ENCODE assay signal across 8 cellular contexts in genomic region chr12:54398995-54399793, GRCh38. TPM values are rescaled to one million over a fixed set of nuclear protein-coding genes. Genes with fewer than 3 reads are reported as not detected.
DNase-seq lines count a peak whose midpoint lies in the region; ATAC-seq, FAIRE-seq and TF ChIP-seq lines count a peak whose summit lies in the region.

No MANE protein-coding gene starts in this region.

- H3K27ac Mint-ChIP-seq in activated naive CD4-positive, alpha-beta T cell treated with anti-CD3 and anti-CD28 coated beads, Interleukin-2, amount 50 U/mL, for 72 hours, result peak overlapping the region in 1 of 2 donors; percentile 51

- no peaks in the 10 kb centered on the region for H3K9me3 Mint-ChIP-seq in activated naive CD4-positive, alpha-beta T cell treated with anti-CD3 and anti-CD28 coated beads, Interleukin-2, amount 50 U/mL, for 72 hours

- no peaks in the 10 kb centered on the region for H3K79me2 ChIP-seq in SU-DHL-6 (ENCODE audit: insufficient read depth, low read length)

- no peaks in the 10 kb centered on the region for H3K4me1 ChIP-seq in cardiac muscle cell (ENCODE audit: low read depth)

- no peaks in the 10 kb centered on the region for H3K9me2 ChIP-seq in SU-DHL-6 (replicated peaks; ENCODE audit: insufficient read depth, low read length)

- H3K36me3 ChIP-seq in SU-DHL-6 (ENCODE audit: low read length) (no peaks in the 10 kb centered on the region), cardiac muscle cell (peaks cover 59% of the 10 kb centered on the region)

- TF ChIP-seq CTCF in D721Med (IDR thresholded peaks at IDR 0.05; ENCODE audit: insufficient read depth, missing control alignments), result peak; percentile 99
- peak; percentile 100 for TF ChIP-seq CTCF in NB4 (IDR thresholded peaks at IDR 0.05; ENCODE audit: low read depth, low read length)
- peak; percentile 99 for TF ChIP-seq CTCF in SU-DHL-6 (IDR thresholded peaks at IDR 0.05; ENCODE audit: insufficient read depth, low read length, poor library complexity, severe bottlenecking)
- peak; percentile 100 for TF ChIP-seq CTCF in cardiac muscle cell (IDR thresholded peaks at IDR 0.05; ENCODE audit: low read depth, low read length)

- H3K4me2 ChIP-seq in SU-DHL-6 (ENCODE audit: low read depth, low read length, poor library complexity, severe bottlenecking), result no peak overlapping the region

- no peaks in the 10 kb centered on the region for H3K27me3 ChIP-seq in SU-DHL-6 (ENCODE audit: low read length)
- H3K27me3 ChIP-seq in cardiac muscle cell, result no peaks in the 10 kb centered on the region

- no peak for FAIRE-seq in D721Med (lab: Jason Lieb, UNC)

- H3K36me3 Mint-ChIP-seq in activated naive CD4-positive, alpha-beta T cell treated with anti-CD3 and anti-CD28 coated beads, Interleukin-2, amount 50 U/mL, for 72 hours, result peaks cover 6 to 27% of the 10 kb centered on the region in 2 donors

- H4K20me1 ChIP-seq in SU-DHL-6 (ENCODE audit: low read depth, low read length), result no peaks in the 10 kb centered on the region

- H3K9me3 ChIP-seq in SU-DHL-6 (ENCODE audit: insufficient read depth, low read length), result no peaks in the 10 kb centered on the region
- H3K9me3 ChIP-seq in cardiac muscle cell (ENCODE audit: low read depth), result no peaks in the 10 kb centered on the region

- DNase-seq in D721Med (ENCODE audit: insufficient read length, low spot score) (peak; percentile 87), NB4 (ENCODE audit: low read depth) (peak; percentile 89), cardiac muscle cell (ENCODE audit: low read depth in 1 of 2, low spot score in 1 of 2) (peak; percentile 85 to 90), putamen (ENCODE audit: low spot score) (peak; percentile 79)
- DNase-seq in activated naive CD4-positive, alpha-beta T cell treated with anti-CD3 and anti-CD28 coated beads, Interleukin-2, amount 50 U/mL, for 72 hours (ENCODE audit: low spot score in 2 of 2), result peak; percentile 78 to 93

- ATAC-seq in GM21825 (IDR thresholded peaks at IDR 0.05; ENCODE audit: unreplicated experiment) (peak; percentile 50), HG02840 (IDR thresholded peaks at IDR 0.05; ENCODE audit: low FRiP score, unreplicated experiment) (no peak)
- peak; percentile 84 to 89 for ATAC-seq in activated naive CD4-positive, alpha-beta T cell treated with anti-CD3 and anti-CD28 coated beads, Interleukin-2, amount 50 U/mL, for 72 hours

- no peak overlapping the region for H3K9ac ChIP-seq in SU-DHL-6 (ENCODE audit: low read length)

- H3F3A ChIP-seq in SU-DHL-6 (ENCODE audit: insufficient read depth), result no peaks in the 10 kb centered on the region

- H2AFZ ChIP-seq in SU-DHL-6 (ENCODE audit: low read depth, low read length, severe bottlenecking), result no peak overlapping the region

- H3K27ac ChIP-seq in SU-DHL-6 (ENCODE audit: low read depth, low read length) (no peak overlapping the region), cardiac muscle cell (no peak overlapping the region)

- H3K4me3 ChIP-seq in NB4 (ENCODE audit: low read depth, low read length) (no peak overlapping the region), SU-DHL-6 (ENCODE audit: insufficient read depth, low read length, poor library complexity, severe bottlenecking) (no peak overlapping the region), cardiac muscle cell (no peak overlapping the region)

- no peak for TF ChIP-seq POLR2A in NB4 (IDR thresholded peaks at IDR 0.05; ENCODE audit: extremely low read depth, insufficient read length)

RNA-seq across cellular contexts. Expression of gene ZNF385A, which starts 14.7 kb away (rescaled TPM):
- total RNA-seq in activated naive CD4-positive, alpha-beta T cell treated with anti-CD3 and anti-CD28 coated beads, Interleukin-2, amount 50 U/mL, for 72 hours, result 1 to 10 TPM; 1.2 to 1.8 TPM
- total RNA-seq in cardiac muscle cell, result 13.0 and 20.0 TPM in 2 replicates
- 13.4 and 16.0 TPM in 2 replicates for polyA plus RNA-seq in cardiac muscle cell

RNA-seq across cellular contexts. Expression of gene ITGA5, which starts 19.9 kb away (rescaled TPM):
- 10 to 100 TPM; 29.4 to 53.5 TPM for total RNA-seq in activated naive CD4-positive, alpha-beta T cell treated with anti-CD3 and anti-CD28 coated beads, Interleukin-2, amount 50 U/mL, for 72 hours
- 45.9 and 55.8 TPM in 2 replicates for total RNA-seq in cardiac muscle cell
- 52.6 and 53.2 TPM in 2 replicates for polyA plus RNA-seq in cardiac muscle cell

RNA-seq across cellular contexts. Expression of gene GPR84, which starts 34.9 kb away (rescaled TPM):
- total RNA-seq in activated naive CD4-positive, alpha-beta T cell treated with anti-CD3 and anti-CD28 coated beads, Interleukin-2, amount 50 U/mL, for 72 hours, result 1 to 10 TPM; 2.0 to 4.1 TPM
- 0.09 TPM in 1 of 2 replicates, not detected in the other for total RNA-seq in cardiac muscle cell
- not detected in 2 replicates for polyA plus RNA-seq in cardiac muscle cell
